12 cellular contexts compared by ENCODE assay signal in the genomic region with DNA sequence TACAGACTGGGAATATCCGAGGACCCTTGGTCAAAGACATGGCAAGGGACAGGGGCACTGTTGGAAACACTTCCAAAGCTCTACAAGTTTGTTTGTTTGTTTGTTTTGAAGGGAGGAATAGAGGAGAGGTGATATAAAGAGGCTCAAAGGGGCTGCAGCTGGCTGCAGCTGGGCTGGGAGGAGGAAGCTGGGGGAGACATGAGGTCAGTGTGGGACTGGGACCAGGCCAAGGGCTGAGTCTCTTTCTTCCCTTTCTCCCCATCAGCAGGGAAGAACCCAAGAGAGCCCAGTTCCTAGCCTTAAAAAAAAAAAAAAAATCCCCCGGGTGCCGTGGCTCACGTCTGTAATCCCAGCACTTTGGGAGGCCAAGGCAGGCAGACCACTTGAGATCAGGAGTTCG. TPM values are rescaled to one million over a fixed set of nuclear protein-coding genes. Genes with fewer than 3 reads are reported as not detected.
A peak's percentile ranks its signal among the peaks of the same experiment; 100 is the strongest.
DNase-seq lines count a peak whose midpoint lies in the region; ATAC-seq lines count a peak whose summit lies in the region.
"Had no signal": no experiment of that assay in that cellular context is flagged by ENCODE, and none has a peak within 500 bp of the region (broad histone marks: within the 10 kb centered on the region; RNA-seq: fewer than 3 reads in every experiment).

No MANE protein-coding gene starts in this region.

- H3K4me3 ChIP-seq in BLaER1 (no peak overlapping the region), Karpas-422 (ENCODE audit: low read length) (no peak overlapping the region)
- H3K4me3 ChIP-seq in naive thymus-derived CD4-positive, alpha-beta T cell (ENCODE audit: low read length), result peak overlapping the region; percentile 38
- H3K4me3 ChIP-seq: prostate gland had no signal

- H3K9me3 ChIP-seq in BLaER1, result no peaks in the 10 kb centered on the region
- H3K9me3 ChIP-seq in Karpas-422 (ENCODE audit: low read length), result no peaks in the 10 kb centered on the region
- no peaks in the 10 kb centered on the region for H3K9me3 ChIP-seq in naive thymus-derived CD4-positive, alpha-beta T cell (ENCODE audit: control insufficient read depth in 2 of 3, low read length in 3 of 3)
- H3K9me3 ChIP-seq: prostate gland had no signal

- no peaks in the 10 kb centered on the region for H3K9me3 Mint-ChIP-seq in dendritic cell treated with granulocyte-macrophage colony-stimulating factor and Interleukin-4, amounts not matched to agents 40 ng/mL and 50 ng/mL, for 4 days
- H3K9me3 Mint-ChIP-seq in naive thymus-derived CD4-positive, alpha-beta T cell, result peaks cover 0 to 7% (median 0%) of the 10 kb centered on the region in 11 donors

- POLR2A ChIA-PET in naive thymus-derived CD4-positive, alpha-beta T cell (lab: Charles Lee), result interaction anchor here (0.8 to 17.9 kb wide), 10 partner anchors 8 to 223 kb away, joined by 3 to 399 read pairs (median 4); partner anchors contain the start of gene STIM1

- H3K4me1 Mint-ChIP-seq in dendritic cell treated with granulocyte-macrophage colony-stimulating factor and Interleukin-4, amounts not matched to agents 40 ng/mL and 50 ng/mL, for 4 days (ENCODE audit: low read depth), result peaks cover 93% of the 10 kb centered on the region
- peaks cover 65 to 91% (median 84%) of the 10 kb centered on the region in 7 donors for H3K4me1 Mint-ChIP-seq in naive thymus-derived CD4-positive, alpha-beta T cell

- H4K20me1 ChIP-seq in BLaER1, result peaks cover 96% of the 10 kb centered on the region
- H4K20me1 ChIP-seq in Karpas-422 (ENCODE audit: insufficient read depth, low read depth, low read length), result peaks cover 11% of the 10 kb centered on the region

- H3K27ac Mint-ChIP-seq in dendritic cell treated with granulocyte-macrophage colony-stimulating factor and Interleukin-4, amounts not matched to agents 40 ng/mL and 50 ng/mL, for 4 days, result peak overlapping the region; percentile 100
- peak overlapping the region; percentile 86 to 99 (median 93) for H3K27ac Mint-ChIP-seq in naive thymus-derived CD4-positive, alpha-beta T cell

- peak overlapping the region; percentile 66 for H3K4me3 Mint-ChIP-seq in dendritic cell treated with granulocyte-macrophage colony-stimulating factor and Interleukin-4, amounts not matched to agents 40 ng/mL and 50 ng/mL, for 4 days
- H3K4me3 Mint-ChIP-seq in naive thymus-derived CD4-positive, alpha-beta T cell, result peak overlapping the region; percentile 86 to 99 (median 94)

- H3K9ac ChIP-seq in BLaER1 (peak overlapping the region; percentile 21; the same call in 1 of the 2 replicates), Karpas-422 (ENCODE audit: low read length) (no peak overlapping the region; the same call in 1 of the 2 replicates)
- H3K9ac ChIP-seq: KMS-11 had no signal

- H3K36me3 Mint-ChIP-seq in dendritic cell treated with granulocyte-macrophage colony-stimulating factor and Interleukin-4, amounts not matched to agents 40 ng/mL and 50 ng/mL, for 4 days (ENCODE audit: low read depth), result peaks cover 95% of the 10 kb centered on the region
- peaks cover 7 to 47% (median 22%) of the 10 kb centered on the region in 5 donors for H3K36me3 Mint-ChIP-seq in naive thymus-derived CD4-positive, alpha-beta T cell

- intact Hi-C loops in dendritic cell treated with granulocyte-macrophage colony-stimulating factor and Interleukin-4, amounts not matched to agents 40 ng/mL and 50 ng/mL, for 4 days (cut with micrococcal nuclease), result no loop called here
- intact Hi-C loops in naive thymus-derived CD4-positive, alpha-beta T cell (cut with micrococcal nuclease), result no loop called here

- H3K27me3 Mint-ChIP-seq in dendritic cell treated with granulocyte-macrophage colony-stimulating factor and Interleukin-4, amounts not matched to agents 40 ng/mL and 50 ng/mL, for 4 days, result no peaks in the 10 kb centered on the region
- H3K27me3 Mint-ChIP-seq in naive thymus-derived CD4-positive, alpha-beta T cell, result no peaks in the 10 kb centered on the region

- H3K4me1 ChIP-seq in BLaER1 (peaks cover 79% of the 10 kb centered on the region), Karpas-422 (ENCODE audit: low read length) (peaks cover 78% of the 10 kb centered on the region)
- peaks cover 78 to 80% of the 10 kb centered on the region in 2 donors for H3K4me1 ChIP-seq in naive thymus-derived CD4-positive, alpha-beta T cell (ENCODE audit: control insufficient read depth in 2 of 2, insufficient read depth in 2 of 2, low read length in 2 of 2)
- H3K4me1 ChIP-seq: prostate gland had no signal

- DNase-seq in Karpas-422 (no peak), NCI-H748 treated with DMSO at 0.1 percent for 48 hours (lab: John Stamatoyannopoulos, UW) (no peak), EL (no peak), NCI-H1092 (lab: John Stamatoyannopoulos, UW) (no peak), RKO (ENCODE audit: low spot score) (no peak)
- no peak for DNase-seq in naive thymus-derived CD4-positive, alpha-beta T cell
- DNase-seq: effector CD8-positive, alpha-beta T cell; NCI-H524 had no signal

- CTCF ChIA-PET in naive thymus-derived CD4-positive, alpha-beta T cell (lab: Charles Lee), result interaction anchor here (0.6 to 12.5 kb wide), 5 partner anchors 10 to 457 kb away, joined by 3 to 213 read pairs (median 5); partner anchors contain the start of gene STIM1

- H3K27ac ChIP-seq in BLaER1 (peak overlapping the region; percentile 52), Karpas-422 (ENCODE audit: low read length) (peak overlapping the region; percentile 62)
- H3K27ac ChIP-seq in naive thymus-derived CD4-positive, alpha-beta T cell (ENCODE audit: low read depth, low read length), result peak overlapping the region; percentile 95
- H3K27ac ChIP-seq: KMS-11, prostate gland had no signal

- H3K4me2 ChIP-seq in BLaER1, result peak overlapping the region; percentile 94
- H3K4me2 ChIP-seq in Karpas-422 (ENCODE audit: low read depth, low read length, poor library complexity, severe bottlenecking), result peak overlapping the region; percentile 40
- H3K4me2 ChIP-seq: KMS-11 had no signal

- H3K27me3 ChIP-seq in BLaER1, result no peaks in the 10 kb centered on the region
- no peaks in the 10 kb centered on the region for H3K27me3 ChIP-seq in Karpas-422 (ENCODE audit: low read length)
- H3K27me3 ChIP-seq in naive thymus-derived CD4-positive, alpha-beta T cell (ENCODE audit: control insufficient read depth in 2 of 2, insufficient read depth in 2 of 2, low read length in 2 of 2), result no peaks in the 10 kb centered on the region

- H3K79me2 ChIP-seq in Karpas-422 (ENCODE audit: low read length), result peaks cover 98% of the 10 kb centered on the region

- no peaks in the 10 kb centered on the region for H3K9me2 ChIP-seq in Karpas-422 (replicated peaks; ENCODE audit: insufficient read depth, low read length)

- no peak overlapping the region for H2AFZ ChIP-seq in Karpas-422 (ENCODE audit: low read length)

- no peak for ATAC-seq in naive thymus-derived CD4-positive, alpha-beta T cell

- peaks cover 45% of the 10 kb centered on the region for H3K36me3 ChIP-seq in BLaER1
- H3K36me3 ChIP-seq in Karpas-422 (ENCODE audit: insufficient read depth, low read length), result no peaks in the 10 kb centered on the region
- H3K36me3 ChIP-seq in naive thymus-derived CD4-positive, alpha-beta T cell (ENCODE audit: control insufficient read depth in 2 of 3, insufficient read depth in 3 of 3, low read length in 3 of 3), result peaks cover 0 to 23% (median 2%) of the 10 kb centered on the region in 3 experiments
- H3K36me3 ChIP-seq: prostate gland had no signal

RNA-seq across cellular contexts. Expression of gene RHOG, which starts 5.0 kb away (rescaled TPM):
- total RNA-seq in Karpas-422 (2014; rRNA removed; shearing (Covaris generic); ENCODE audit: low replicate concordance), result 54.6 and 68.5 TPM in 2 replicates
- total RNA-seq in naive thymus-derived CD4-positive, alpha-beta T cell, result 100 to 1,000 TPM in 2 of 5 experiments, 10 to 100 TPM in 3; 89.4 to 147 (median 96.3) TPM
- 100 to 1,000 TPM; 133 to 220 TPM for polyA plus RNA-seq in naive thymus-derived CD4-positive, alpha-beta T cell

RNA-seq across cellular contexts. Expression of gene STIM1, which starts 19.7 kb away (rescaled TPM):
- 9.0 and 17.0 TPM in 2 replicates for total RNA-seq in Karpas-422 (2014; rRNA removed; shearing (Covaris generic); ENCODE audit: low replicate concordance)
- total RNA-seq in naive thymus-derived CD4-positive, alpha-beta T cell, result 100 to 1,000 TPM in 3 of 5 experiments, 10 to 100 TPM in 2; 95.6 to 117 (median 103) TPM
- 10 to 100 TPM; 38.4 to 43.6 TPM for polyA plus RNA-seq in naive thymus-derived CD4-positive, alpha-beta T cell

RNA-seq across cellular contexts. Expression of gene PGAP2, which starts 27.4 kb away (rescaled TPM):
- 27.0 and 43.2 TPM in 2 replicates for total RNA-seq in Karpas-422 (2014; rRNA removed; shearing (Covaris generic); ENCODE audit: low replicate concordance)
- total RNA-seq in naive thymus-derived CD4-positive, alpha-beta T cell, result 10 to 100 TPM; 20.8 to 28.3 (median 26.1) TPM
- 10 to 100 TPM; 24.2 to 27.8 TPM for polyA plus RNA-seq in naive thymus-derived CD4-positive, alpha-beta T cell

RNA-seq across cellular contexts. Expression of gene NUP98, which starts 38.4 kb away (rescaled TPM):
- total RNA-seq in Karpas-422 (2014; rRNA removed; shearing (Covaris generic); ENCODE audit: low replicate concordance), result 123 and 124 TPM in 2 replicates
- total RNA-seq in naive thymus-derived CD4-positive, alpha-beta T cell, result 100 to 1,000 TPM; 103 to 137 (median 120) TPM
- polyA plus RNA-seq in naive thymus-derived CD4-positive, alpha-beta T cell, result 10 to 100 TPM; 45.0 to 71.5 TPM
